ENCODE assay signal across 16 cellular contexts in the genomic region with DNA sequence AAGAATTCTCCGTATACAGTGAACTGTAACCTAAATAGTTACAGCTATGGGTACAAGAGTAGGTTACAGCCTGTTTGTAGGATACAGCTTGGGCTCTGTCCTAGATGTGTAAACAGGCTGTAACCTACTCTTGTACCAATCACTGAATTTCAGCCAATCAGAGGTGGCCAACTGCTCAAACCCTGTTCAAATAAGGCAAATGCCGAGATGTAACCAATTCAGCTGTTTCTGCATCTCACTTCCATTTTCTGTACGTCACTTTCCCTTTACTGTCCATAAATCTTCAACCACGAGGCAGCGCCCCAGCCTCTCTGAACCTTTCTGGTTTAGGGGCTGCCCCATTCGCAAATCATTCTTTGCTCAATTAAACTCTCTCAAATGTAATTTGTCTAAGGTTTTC. TPM values are rescaled to one million over a fixed set of nuclear protein-coding genes. Genes with fewer than 3 reads are reported as not detected.
A peak's percentile ranks its signal among the peaks of the same experiment; 100 is the strongest.
DNase-seq lines count a peak whose midpoint lies in the region; ATAC-seq lines count a peak whose summit lies in the region.
"Had no signal": no experiment of that assay in that cellular context is flagged by ENCODE, and none has a peak within 500 bp of the region (broad histone marks: within the 10 kb centered on the region; RNA-seq: fewer than 3 reads in every experiment).

No MANE protein-coding gene starts in this region.

- H3K27ac Mint-ChIP-seq in activated CD4-positive, alpha-beta memory T cell treated with anti-CD3 and anti-CD28 coated beads, Interleukin-2, amount 10 ng/mL, durations not matched to agents 7 days and 5 days = no peak overlapping the region
- H3K27ac Mint-ChIP-seq: activated B cell treated with CpG ODN at 0.5 μM for 24 hours had no signal

- CTCF ChIA-PET in activated CD4-positive, alpha-beta memory T cell treated with anti-CD3 and anti-CD28 coated beads, Interleukin-2, amount 10 ng/mL, durations not matched to agents 7 days and 5 days (lab: Charles Lee) = no interaction called here

- DNase-seq in SK-N-DZ (ENCODE audit: low spot score) (peak; percentile 72), NCI-H2196 (lab: John Stamatoyannopoulos, UW; ENCODE audit: unreplicated experiment) (no peak), activated gamma-delta T cell treated with Interleukin-2 at 50 U/mL for 16 hours (no peak), NCI-H2171 (lab: John Stamatoyannopoulos, UW) (no peak)
- no peak for DNase-seq in activated CD4-positive, alpha-beta memory T cell treated with anti-CD3 and anti-CD28 coated beads, Interleukin-2, amount 10 ng/mL, durations not matched to agents 7 days and 5 days
- DNase-seq: activated B cell treated with CpG ODN at 0.5 μM for 24 hours; activated naive CD4-positive, alpha-beta T cell treated with anti-CD3 and anti-CD28 coated beads, Interleukin-2, amount 50 U/mL, for 16 hours; COR-L47; endodermal cell; naive B cell; NCI-H1092; stimulated activated naive CD8-positive, alpha-beta T cell treated with anti-CD3 and anti-CD28 coated beads, Interleukin-15, amount 100 ng/mL, for 72 hours had no signal

- H3K4me1 Mint-ChIP-seq in activated CD4-positive, alpha-beta memory T cell treated with anti-CD3 and anti-CD28 coated beads, Interleukin-2, amount 10 ng/mL, durations not matched to agents 7 days and 5 days = peaks cover 18% of the 10 kb centered on the region
- H3K4me1 Mint-ChIP-seq: activated B cell treated with CpG ODN at 0.5 μM for 24 hours had no signal

- H3K27me3 Mint-ChIP-seq in activated CD4-positive, alpha-beta memory T cell treated with anti-CD3 and anti-CD28 coated beads, Interleukin-2, amount 10 ng/mL, durations not matched to agents 7 days and 5 days = no peaks in the 10 kb centered on the region
- H3K27me3 Mint-ChIP-seq: activated B cell treated with CpG ODN at 0.5 μM for 24 hours; naive B cell; stimulated activated naive CD8-positive, alpha-beta T cell treated with anti-CD3 and anti-CD28 coated beads, Interleukin-15, amount 100 ng/mL, for 72 hours had no signal

- H3K4me3 Mint-ChIP-seq in activated CD4-positive, alpha-beta memory T cell treated with anti-CD3 and anti-CD28 coated beads, Interleukin-2, amount 10 ng/mL, durations not matched to agents 7 days and 5 days = no peak overlapping the region
- H3K4me3 Mint-ChIP-seq: activated B cell treated with CpG ODN at 0.5 μM for 24 hours; endodermal cell; naive B cell; stimulated activated naive CD8-positive, alpha-beta T cell treated with anti-CD3 and anti-CD28 coated beads, Interleukin-15, amount 100 ng/mL, for 72 hours had no signal

- H3K9me3 Mint-ChIP-seq in activated CD4-positive, alpha-beta memory T cell treated with anti-CD3 and anti-CD28 coated beads, Interleukin-2, amount 10 ng/mL, durations not matched to agents 7 days and 5 days = no peaks in the 10 kb centered on the region
- H3K9me3 Mint-ChIP-seq: activated B cell treated with CpG ODN at 0.5 μM for 24 hours; stimulated activated naive CD8-positive, alpha-beta T cell treated with anti-CD3 and anti-CD28 coated beads, Interleukin-15, amount 100 ng/mL, for 72 hours had no signal

- POLR2A ChIA-PET in activated CD4-positive, alpha-beta memory T cell treated with anti-CD3 and anti-CD28 coated beads, Interleukin-2, amount 10 ng/mL, durations not matched to agents 7 days and 5 days (lab: Charles Lee) = no interaction called here

- ATAC-seq in GM18867 (IDR thresholded peaks at IDR 0.05; ENCODE audit: unreplicated experiment) = peak; percentile 85
- peak; percentile 78 for ATAC-seq in GM21515 (IDR thresholded peaks at IDR 0.05; ENCODE audit: unreplicated experiment)
- ATAC-seq in HG03097 (IDR thresholded peaks at IDR 0.05; ENCODE audit: low FRiP score, unreplicated experiment) = peak; percentile 79
- ATAC-seq: stimulated activated naive CD8-positive, alpha-beta T cell treated with anti-CD3 and anti-CD28 coated beads, Interleukin-15, amount 100 ng/mL, for 72 hours had no signal

- peaks cover 3% of the 10 kb centered on the region for H3K36me3 Mint-ChIP-seq in activated CD4-positive, alpha-beta memory T cell treated with anti-CD3 and anti-CD28 coated beads, Interleukin-2, amount 10 ng/mL, durations not matched to agents 7 days and 5 days (ENCODE audit: low read depth)

RNA-seq across cellular contexts. Expression of gene MMP21, which starts 8.3 kb away (rescaled TPM):
- not detected in 2 replicates for polyA plus RNA-seq in SK-N-DZ (2014; cell fraction: cytosol; rRNA removed)
- 0.53 TPM in 1 of 2 replicates, not detected in the other for polyA plus RNA-seq in SK-N-DZ (2014; cell fraction: nucleus; rRNA removed)
- total RNA-seq in activated CD4-positive, alpha-beta memory T cell treated with anti-CD3 and anti-CD28 coated beads, Interleukin-2, amount 10 ng/mL, durations not matched to agents 7 days and 5 days = not detected
- total RNA-seq: endodermal cell, H4 had no signal

RNA-seq across cellular contexts. Expression of gene UROS, which starts 39.1 kb away (rescaled TPM):
- 110 and 112 TPM in 2 replicates for polyA plus RNA-seq in SK-N-DZ (2014; cell fraction: cytosol; rRNA removed)
- polyA plus RNA-seq in SK-N-DZ (2014; cell fraction: nucleus; rRNA removed) = 83.5 and 94.3 TPM in 2 replicates
- total RNA-seq in activated CD4-positive, alpha-beta memory T cell treated with anti-CD3 and anti-CD28 coated beads, Interleukin-2, amount 10 ng/mL, durations not matched to agents 7 days and 5 days = 10 to 100 TPM; 35.9 to 38.3 TPM

RNA-seq across cellular contexts. Expression of gene BCCIP, which starts 39.4 kb away (rescaled TPM):
- 109 and 132 TPM in 2 replicates for polyA plus RNA-seq in SK-N-DZ (2014; cell fraction: cytosol; rRNA removed)
- polyA plus RNA-seq in SK-N-DZ (2014; cell fraction: nucleus; rRNA removed) = 76.1 and 86.2 TPM in 2 replicates
- total RNA-seq in activated CD4-positive, alpha-beta memory T cell treated with anti-CD3 and anti-CD28 coated beads, Interleukin-2, amount 10 ng/mL, durations not matched to agents 7 days and 5 days = 10 to 100 TPM; 44.5 to 48.8 TPM
